Comparison of ENCODE assay signal across 1 cellular context in genomic region chr22:20703816-20704609, GRCh38.
A peak's percentile ranks its signal among the peaks of the same experiment; 100 is the strongest.
TF ChIP-seq lines count a peak whose summit lies in the region.

No MANE protein-coding gene starts in this region.

TF ChIP-seq in WTC11, 78 proteins besides CTCF, POLR2A, EP300 and RAD21 (continued from another document):
- TF ChIP-seq HMGXB4 (CRISPR knock-in tag; IDR thresholded peaks at IDR 0.05): 0 out of 2 replicates have a peak, but pooled peaks have one; percentile 23
- TF ChIP-seq NR2C2 (CRISPR knock-in tag; IDR thresholded peaks at IDR 0.05): 0 out of 2 replicates have a peak, but pooled peaks have one; percentile 58
- TF ChIP-seq ZNF263 (CRISPR knock-in tag; IDR thresholded peaks at IDR 0.05; ENCODE audit: low read depth): 0 out of 2 replicates have a peak, but pooled peaks have one; percentile 46
- 0 out of 2 replicates have a peak, but pooled peaks have one; percentile 71 for TF ChIP-seq SMAD3 (CRISPR knock-in tag; IDR thresholded peaks at IDR 0.05; ENCODE audit: borderline replicate concordance)
- 0 out of 2 replicates have a peak, but pooled peaks have one; percentile 29 for TF ChIP-seq ZNF232 (CRISPR knock-in tag; IDR thresholded peaks at IDR 0.05)
- TF ChIP-seq MYBL2 (CRISPR knock-in tag; IDR thresholded peaks at IDR 0.05): 0 out of 2 replicates have a peak, but pooled peaks have one; percentile 74
- peak; percentile 62; the same call in 1 of the 2 replicates for TF ChIP-seq FOXP4 (CRISPR knock-in tag; IDR thresholded peaks at IDR 0.05)
- peak; percentile 71; the same call in 1 of the 2 replicates for TF ChIP-seq ZBTB43 (CRISPR knock-in tag; IDR thresholded peaks at IDR 0.05)
- TF ChIP-seq NFE2L1 (CRISPR knock-in tag; IDR thresholded peaks at IDR 0.05): 0 out of 2 replicates have a peak, but pooled peaks have one; percentile 36
- TF ChIP-seq TEAD1 (CRISPR knock-in tag; IDR thresholded peaks at IDR 0.05): peak; percentile 34; the same call in 1 of the 2 replicates
- peak; percentile 28; the same call in 1 of the 2 replicates for TF ChIP-seq ETV6 (CRISPR knock-in tag; IDR thresholded peaks at IDR 0.05)
- TF ChIP-seq ATF1 (CRISPR knock-in tag; IDR thresholded peaks at IDR 0.05): peak; percentile 82; the same call in 1 of the 2 replicates
- TF ChIP-seq ARID4B (CRISPR knock-in tag; IDR thresholded peaks at IDR 0.05; ENCODE audit: borderline replicate concordance): 0 out of 2 replicates have a peak, but pooled peaks have one; percentile 36
- TF ChIP-seq E2F5 (CRISPR knock-in tag; IDR thresholded peaks at IDR 0.05): 0 out of 2 replicates have a peak, but pooled peaks have one; percentile 54
- TF ChIP-seq FOXP1 (CRISPR knock-in tag; IDR thresholded peaks at IDR 0.05; ENCODE audit: borderline replicate concordance): peak; percentile 88; the same call in 1 of the 2 replicates
- peak; percentile 27; the same call in 1 of the 2 replicates for TF ChIP-seq PRDM15 (CRISPR knock-in tag; IDR thresholded peaks at IDR 0.05)
- TF ChIP-seq USF1 (CRISPR knock-in tag; IDR thresholded peaks at IDR 0.05): peak; percentile 69
- 0 out of 2 replicates have a peak, but pooled peaks have one; percentile 65 for TF ChIP-seq MLX (CRISPR knock-in tag; IDR thresholded peaks at IDR 0.05)
- 0 out of 2 replicates have a peak, but pooled peaks have one; percentile 37 for TF ChIP-seq ZNF317 (CRISPR knock-in tag; IDR thresholded peaks at IDR 0.05; ENCODE audit: borderline replicate concordance, low read depth)
- TF ChIP-seq CREB1 (CRISPR knock-in tag; IDR thresholded peaks at IDR 0.05): 0 out of 2 replicates have a peak, but pooled peaks have one; percentile 49
